ENCODE assay signal across 28 cellular contexts in genomic region chr12:74379114-74379513, GRCh38.
"Had no signal": no experiment of that assay in that cellular context is flagged by ENCODE, and none has a peak within 500 bp of the region (broad histone marks: within the 10 kb centered on the region; RNA-seq: fewer than 3 reads in every experiment).

No MANE protein-coding gene starts in this region.

- H3K4me3 Mint-ChIP-seq: dendritic cell treated with granulocyte-macrophage colony-stimulating factor and Interleukin-4, amounts not matched to agents 40 ng/mL and 50 ng/mL, for 4 days; effector memory CD8-positive, alpha-beta T cell; endodermal cell; mesothelial cell of epicardium; naive B cell had no signal

- DNase-seq: colonic mucosa; cortex of kidney; effector CD8-positive, alpha-beta T cell; effector memory CD8-positive, alpha-beta T cell; endodermal cell; erythroblast; esophagus squamous epithelium; foreskin fibroblast; foreskin melanocyte; gastrocnemius medialis; glutamatergic neuron; head of caudate nucleus; heart right ventricle; hippocampal formation; left cardiac atrium; left lung; left ventricle myocardium superior; lower lobe of right lung; mesenchymal stem cell; mucosa of descending colon; naive B cell had no signal

- FAIRE-seq: endometrium, islet of Langerhans, keratinocyte had no signal

- H3K36me3 Mint-ChIP-seq: mesothelial cell of epicardium, naive B cell had no signal

- H3K4me1 Mint-ChIP-seq: mesothelial cell of epicardium, naive B cell had no signal

- H3K27me3 ChIP-seq: colonic mucosa, esophagus squamous epithelium, gastrocnemius medialis, heart right ventricle, left lung had no signal

- ATAC-seq: effector memory CD8-positive, alpha-beta T cell; esophagus mucosa; gastrocnemius medialis; heart right ventricle; left cardiac atrium; left lung; left ventricle myocardium superior; lower lobe of right lung; mucosa of descending colon had no signal

- H3K9me3 ChIP-seq: colonic mucosa, esophagus squamous epithelium, gastrocnemius medialis, left lung, lower lobe of right lung, mucosa of descending colon had no signal

- H3K27me3 Mint-ChIP-seq: dendritic cell treated with granulocyte-macrophage colony-stimulating factor and Interleukin-4, amounts not matched to agents 40 ng/mL and 50 ng/mL, for 4 days; effector memory CD8-positive, alpha-beta T cell; naive B cell had no signal

- H3K4me3 ChIP-seq: colonic mucosa, esophagus squamous epithelium, gastrocnemius medialis, heart right ventricle, left lung, lower lobe of right lung, mucosa of descending colon had no signal

- H3K27ac ChIP-seq: colonic mucosa, epithelial cell of prostate, esophagus squamous epithelium, gastrocnemius medialis, heart right ventricle, left lung, lower lobe of right lung had no signal

- H3K36me3 ChIP-seq: colonic mucosa, esophagus squamous epithelium, gastrocnemius medialis, heart right ventricle, left lung, lower lobe of right lung had no signal

- H3K4me1 ChIP-seq: colonic mucosa, esophagus squamous epithelium, gastrocnemius medialis, heart right ventricle, left lung, lower lobe of right lung had no signal

- H3K9me3 Mint-ChIP-seq: dendritic cell treated with granulocyte-macrophage colony-stimulating factor and Interleukin-4, amounts not matched to agents 40 ng/mL and 50 ng/mL, for 4 days; effector memory CD8-positive, alpha-beta T cell; endodermal cell; mesothelial cell of epicardium had no signal

- H3K27ac Mint-ChIP-seq: dendritic cell treated with granulocyte-macrophage colony-stimulating factor and Interleukin-4, amounts not matched to agents 40 ng/mL and 50 ng/mL, for 4 days; effector memory CD8-positive, alpha-beta T cell; endodermal cell; mesothelial cell of epicardium; naive B cell had no signal
